ENCODE assay signal across 14 cellular contexts in genomic region chr13:109547942-109548860, GRCh38.
DNase-seq lines count a peak whose midpoint lies in the region; ATAC-seq and TF ChIP-seq lines count a peak whose summit lies in the region.
"Had no signal": no experiment of that assay in that cellular context is flagged by ENCODE, and none has a peak within 500 bp of the region (broad histone marks: within the 10 kb centered on the region; RNA-seq: fewer than 3 reads in every experiment).

No MANE protein-coding gene starts in this region.

- H3K27me3 Mint-ChIP-seq in glutamatergic neuron (ENCODE audit: unreplicated experiment) = no peaks in the 10 kb centered on the region
- no peaks in the 10 kb centered on the region for H3K27me3 Mint-ChIP-seq in activated T-cell treated with anti-CD3 and anti-CD28 coated beads, Interleukin-2, amount 50 U/mL, for 4 hours (ENCODE audit: low read depth)
- H3K27me3 Mint-ChIP-seq: type B pancreatic cell had no signal

- TF ChIP-seq CTCF in glutamatergic neuron (IDR thresholded peaks at IDR 0.05; ENCODE audit: partially characterized antibody, unreplicated experiment) = no peak

- H3K4me1 Mint-ChIP-seq in glutamatergic neuron (ENCODE audit: low read depth, unreplicated experiment) = peaks cover 23% of the 10 kb centered on the region
- peaks cover 4% of the 10 kb centered on the region for H3K4me1 Mint-ChIP-seq in activated T-cell treated with anti-CD3 and anti-CD28 coated beads, Interleukin-2, amount 50 U/mL, for 4 hours (ENCODE audit: low read depth)
- H3K4me1 Mint-ChIP-seq: activated CD4-positive, alpha-beta T cell treated with anti-CD3 and anti-CD28 coated beads, Interleukin-2, amount 10 ng/mL, durations not matched to agents 7 days and 5 days had no signal

- peak overlapping the region; percentile 35 for H3K27ac Mint-ChIP-seq in glutamatergic neuron (ENCODE audit: unreplicated experiment)
- H3K27ac Mint-ChIP-seq: activated CD4-positive, alpha-beta T cell treated with anti-CD3 and anti-CD28 coated beads, Interleukin-2, amount 10 ng/mL, durations not matched to agents 7 days and 5 days; type B pancreatic cell had no signal

- peak; percentile 0 for DNase-seq in DMS53 (lab: John Stamatoyannopoulos, UW)
- no peak for DNase-seq in DMS53 treated with DMSO at 0.1 percent for 48 hours (lab: John Stamatoyannopoulos, UW; ENCODE audit: unreplicated experiment)
- no peak for DNase-seq in glutamatergic neuron
- DNase-seq in activated T-cell treated with anti-CD3 and anti-CD28 coated beads, Interleukin-2, amount 50 U/mL, for 4 hours = no peak
- DNase-seq in HUDEP-2 (lab: John Stamatoyannopoulos, UW; ENCODE audit: unreplicated experiment in 76 of 76) = no peak
- DNase-seq: activated CD4-positive, alpha-beta T cell treated with anti-CD3 and anti-CD28 coated beads, Interleukin-2, amount 10 ng/mL, durations not matched to agents 7 days and 5 days; foreskin fibroblast; Karpas-422; midbrain; NCI-H187 had no signal

- no peak overlapping the region for H3K4me3 Mint-ChIP-seq in glutamatergic neuron (ENCODE audit: unreplicated experiment)
- no peak overlapping the region for H3K4me3 Mint-ChIP-seq in activated T-cell treated with anti-CD3 and anti-CD28 coated beads, Interleukin-2, amount 50 U/mL, for 4 hours
- H3K4me3 Mint-ChIP-seq: activated CD4-positive, alpha-beta T cell treated with anti-CD3 and anti-CD28 coated beads, Interleukin-2, amount 10 ng/mL, durations not matched to agents 7 days and 5 days; type B pancreatic cell had no signal

- peaks cover 1% of the 10 kb centered on the region for H3K36me3 Mint-ChIP-seq in glutamatergic neuron (ENCODE audit: unreplicated experiment)
- no peaks in the 10 kb centered on the region for H3K36me3 Mint-ChIP-seq in activated T-cell treated with anti-CD3 and anti-CD28 coated beads, Interleukin-2, amount 50 U/mL, for 4 hours (ENCODE audit: insufficient read depth)
- H3K36me3 Mint-ChIP-seq: type B pancreatic cell had no signal

- no peaks in the 10 kb centered on the region for H3K9me3 Mint-ChIP-seq in glutamatergic neuron (ENCODE audit: unreplicated experiment)
- no peaks in the 10 kb centered on the region for H3K9me3 Mint-ChIP-seq in activated T-cell treated with anti-CD3 and anti-CD28 coated beads, Interleukin-2, amount 50 U/mL, for 4 hours
- H3K9me3 Mint-ChIP-seq: activated CD4-positive, alpha-beta T cell treated with anti-CD3 and anti-CD28 coated beads, Interleukin-2, amount 10 ng/mL, durations not matched to agents 7 days and 5 days; type B pancreatic cell had no signal

- ATAC-seq in HG02642 (IDR thresholded peaks at IDR 0.05; ENCODE audit: poor library complexity, unreplicated experiment) = peak; percentile 85
- ATAC-seq in HG03469 (IDR thresholded peaks at IDR 0.05; ENCODE audit: unreplicated experiment) = peak; percentile 42
- ATAC-seq in GM21381 (IDR thresholded peaks at IDR 0.05; ENCODE audit: unreplicated experiment) = no peak
- no peak for ATAC-seq in activated T-cell treated with anti-CD3 and anti-CD28 coated beads, Interleukin-2, amount 50 U/mL, for 4 hours

Comparison
In these comparisons a context has a peak if more than half of its experiments do, and no peak if none do; other contexts are left out.
1. ATAC-seq: peak in HG02642 (single experiment) and HG03469 (single experiment); none in GM21381 (single experiment) and activated T-cell treated with anti-CD3 and anti-CD28 coated beads, Interleukin-2, amount 50 U/mL, for 4 hours (0 of 2).